ENCODE assay signal across 29 cellular contexts in the genomic region with DNA sequence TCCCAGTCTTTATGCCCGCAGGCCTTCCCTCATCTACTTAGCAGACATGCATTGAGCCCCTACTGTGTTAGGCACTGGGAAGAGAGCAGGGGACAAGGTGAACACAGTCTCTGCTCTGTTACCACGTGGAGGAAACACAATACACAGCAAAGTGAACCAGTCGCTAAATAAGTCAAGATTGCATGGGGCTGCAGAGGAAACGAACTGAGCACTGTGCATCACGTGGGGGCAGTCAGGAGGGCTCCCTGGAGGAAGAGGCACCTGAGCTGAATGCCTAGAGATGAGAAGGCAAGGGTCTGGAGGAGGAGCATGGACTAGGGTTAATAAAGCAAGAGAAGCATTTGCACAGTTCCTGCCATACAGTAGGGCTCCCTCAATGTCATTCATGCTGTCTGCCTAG.
"Had no signal": no experiment of that assay in that cellular context is flagged by ENCODE, and none has a peak within 500 bp of the region (broad histone marks: within the 10 kb centered on the region; RNA-seq: fewer than 3 reads in every experiment).

No MANE protein-coding gene starts in this region.

- H3K9me3 ChIP-seq: mucosa of descending colon, pancreas, suprapubic skin, transverse colon, vagina had no signal

- H3K27ac ChIP-seq: epithelial cell of prostate, gastroesophageal sphincter, heart left ventricle, hepatocyte, left lung, pancreas, right atrium auricular region, spleen, suprapubic skin, transverse colon, vagina had no signal

- H3K36me3 ChIP-seq: gastroesophageal sphincter, heart left ventricle, left lung, pancreas, right atrium auricular region, spleen, suprapubic skin, transverse colon, vagina had no signal

- H3K36me3 Mint-ChIP-seq: natural killer cell treated with Interleukin-12 subunit alpha and Interleukin-12 subunit beta and Interleukin-15 and Interleukin-18, amount 100 ng/mL, for 72 hours; stimulated activated memory B cell treated with anti-CD40 and anti-IgM and Interleukin-4, amounts not matched to agents 10 μg/mL and 1 μg/mL and 100 μg/mL, for 72 hours had no signal

- H2AFZ ChIP-seq: hepatocyte had no signal

- H3K27me3 Mint-ChIP-seq: naive B cell; stimulated activated memory B cell treated with anti-CD40 and anti-IgM and Interleukin-4, amounts not matched to agents 10 μg/mL and 1 μg/mL and 100 μg/mL, for 72 hours; stimulated activated naive CD8-positive, alpha-beta T cell treated with anti-CD3 and anti-CD28 coated beads, Interleukin-15, Interleukin-2, amounts not matched to agents 100 ng/mL and 50 ng/mL, for 24 hours had no signal

- ATAC-seq: esophagus mucosa; gastroesophageal sphincter; heart left ventricle; left lung; mucosa of descending colon; pancreas; sciatic nerve; stimulated activated memory B cell treated with anti-CD40 and anti-IgM and Interleukin-4, amounts not matched to agents 10 μg/mL and 1 μg/mL and 100 μg/mL, for 72 hours had no signal

- H3K27me3 ChIP-seq: gastroesophageal sphincter, heart left ventricle, hepatocyte, left lung, pancreas, right atrium auricular region, suprapubic skin, transverse colon, vagina had no signal

- H3K79me2 ChIP-seq: hepatocyte had no signal

- H3K4me2 ChIP-seq: hepatocyte had no signal

- H3K27ac Mint-ChIP-seq: dendritic cell treated with granulocyte-macrophage colony-stimulating factor and Interleukin-4, amounts not matched to agents 40 ng/mL and 50 ng/mL, for 4 days; endodermal cell; mesothelial cell of epicardium; naive B cell; natural killer cell treated with Interleukin-12 subunit alpha and Interleukin-12 subunit beta and Interleukin-15 and Interleukin-18, amount 100 ng/mL, for 72 hours; stimulated activated memory B cell treated with anti-CD40 and anti-IgM and Interleukin-4, amounts not matched to agents 10 μg/mL and 1 μg/mL and 100 μg/mL, for 72 hours; stimulated activated naive CD8-positive, alpha-beta T cell treated with anti-CD3 and anti-CD28 coated beads, Interleukin-15, Interleukin-2, amounts not matched to agents 100 ng/mL and 50 ng/mL, for 24 hours had no signal

- DNase-seq: effector CD8-positive, alpha-beta T cell; endodermal cell; foreskin fibroblast; heart left ventricle; kidney; left lung; mesenchymal stem cell; mucosa of descending colon; naive B cell; occipital lobe; pancreas; spleen; stimulated activated CD4-positive, alpha-beta T cell treated with anti-CD3 and anti-CD28 coated beads, Interleukin-4, amount 100 ng/mL, for 4 hours; transverse colon had no signal

- H3K4me1 ChIP-seq: heart left ventricle, left lung, pancreas, right atrium auricular region, spleen, suprapubic skin, transverse colon, vagina had no signal

- H3K4me3 ChIP-seq: gastroesophageal sphincter, heart left ventricle, hepatocyte, left lung, mucosa of descending colon, pancreas, right atrium auricular region, spleen, suprapubic skin, transverse colon, vagina had no signal

- H3K4me1 Mint-ChIP-seq: naive B cell; stimulated activated memory B cell treated with anti-CD40 and anti-IgM and Interleukin-4, amounts not matched to agents 10 μg/mL and 1 μg/mL and 100 μg/mL, for 72 hours had no signal

- FAIRE-seq: colon, kidney, pancreas had no signal

- H3K4me3 Mint-ChIP-seq: dendritic cell treated with granulocyte-macrophage colony-stimulating factor and Interleukin-4, amounts not matched to agents 40 ng/mL and 50 ng/mL, for 4 days; endodermal cell; mesothelial cell of epicardium; naive B cell; natural killer cell treated with Interleukin-12 subunit alpha and Interleukin-12 subunit beta and Interleukin-15 and Interleukin-18, amount 100 ng/mL, for 72 hours; neural crest cell; stimulated activated memory B cell treated with anti-CD40 and anti-IgM and Interleukin-4, amounts not matched to agents 10 μg/mL and 1 μg/mL and 100 μg/mL, for 72 hours; stimulated activated naive CD8-positive, alpha-beta T cell treated with anti-CD3 and anti-CD28 coated beads, Interleukin-15, Interleukin-2, amounts not matched to agents 100 ng/mL and 50 ng/mL, for 24 hours had no signal
